26 cellular contexts compared by ENCODE assay signal in genomic region chr11:18014876-18015275, GRCh38. TPM values are rescaled to one million over a fixed set of nuclear protein-coding genes. Genes with fewer than 3 reads are reported as not detected.
DNase-seq lines count a peak whose midpoint lies in the region; ATAC-seq and TF ChIP-seq lines count a peak whose summit lies in the region.
"Had no signal": no experiment of that assay in that cellular context is flagged by ENCODE, and none has a peak within 500 bp of the region (broad histone marks: within the 10 kb centered on the region; RNA-seq: fewer than 3 reads in every experiment).

No MANE protein-coding gene starts in this region.

- no peak overlapping the region for H3K9ac ChIP-seq in KMS-11

- no peak overlapping the region for H3K4me3 ChIP-seq in KMS-11 (IDR thresholded peaks at IDR 0.05; ENCODE audit: insufficient read depth, low read depth, low read length)
- H3K4me3 ChIP-seq: lung, SK-N-MC, uterus had no signal

- H3K27me3 Mint-ChIP-seq in activated T-cell treated with anti-CD3 and anti-CD28 coated beads, Interleukin-2, amount 50 U/mL, for 24 hours: no peaks in the 10 kb centered on the region
- H3K27me3 Mint-ChIP-seq in effector memory CD8-positive, alpha-beta T cell: no peaks in the 10 kb centered on the region
- no peaks in the 10 kb centered on the region for H3K27me3 Mint-ChIP-seq in stimulated activated memory B cell treated with anti-CD40 and anti-IgM and Interleukin-4, amounts not matched to agents 10 μg/mL and 1 μg/mL and 100 μg/mL, for 72 hours
- H3K27me3 Mint-ChIP-seq in Calu3 (ENCODE audit: unreplicated experiment): no peaks in the 10 kb centered on the region

- intact Hi-C loops in Calu3 (cut with micrococcal nuclease; ENCODE audit: unreplicated experiment): loop anchor here (10.0 kb wide), 1 partner anchor 90 kb away; the partner anchor contains the start of gene SAAL1

- no peaks in the 10 kb centered on the region for H3K9me3 Mint-ChIP-seq in activated T-cell treated with anti-CD3 and anti-CD28 coated beads, Interleukin-2, amount 50 U/mL, for 24 hours
- peaks cover 4 to 7% of the 10 kb centered on the region in 2 donors for H3K9me3 Mint-ChIP-seq in effector memory CD8-positive, alpha-beta T cell
- H3K9me3 Mint-ChIP-seq in stimulated activated memory B cell treated with anti-CD40 and anti-IgM and Interleukin-4, amounts not matched to agents 10 μg/mL and 1 μg/mL and 100 μg/mL, for 72 hours: no peaks in the 10 kb centered on the region
- H3K9me3 Mint-ChIP-seq in Calu3 (ENCODE audit: low read depth, unreplicated experiment): no peaks in the 10 kb centered on the region

- peak overlapping the region; percentile 95 for H3K27ac Mint-ChIP-seq in activated T-cell treated with anti-CD3 and anti-CD28 coated beads, Interleukin-2, amount 50 U/mL, for 24 hours
- H3K27ac Mint-ChIP-seq in effector memory CD8-positive, alpha-beta T cell: peak overlapping the region; percentile 46 to 89
- H3K27ac Mint-ChIP-seq in stimulated activated memory B cell treated with anti-CD40 and anti-IgM and Interleukin-4, amounts not matched to agents 10 μg/mL and 1 μg/mL and 100 μg/mL, for 72 hours: peak overlapping the region; percentile 25
- no peak overlapping the region for H3K27ac Mint-ChIP-seq in Calu3 (ENCODE audit: unreplicated experiment)
- H3K27ac Mint-ChIP-seq: progenitor cell of endocrine pancreas had no signal

- BruUV-seq in Calu3 (replicated peaks; lab: Mats Ljungman, UMichigan): no TSS peak

- no peaks in the 10 kb centered on the region for H3K36me3 ChIP-seq in KMS-11 (ENCODE audit: insufficient read depth)
- H3K36me3 ChIP-seq: uterus had no signal

- H2AFZ ChIP-seq in KMS-11 (ENCODE audit: low read depth): peak overlapping the region; percentile 99; the same call in 1 of the 2 replicates

- H3K79me2 ChIP-seq in KMS-11 (ENCODE audit: insufficient read depth, low read depth): no peaks in the 10 kb centered on the region

- no peaks in the 10 kb centered on the region for H4K20me1 ChIP-seq in KMS-11 (ENCODE audit: insufficient read depth)

- no peak overlapping the region for H3K27ac ChIP-seq in KMS-11
- H3K27ac ChIP-seq: epithelial cell of prostate, foreskin keratinocyte, SK-N-MC, uterus had no signal

- peaks cover 46% of the 10 kb centered on the region for H3K4me1 Mint-ChIP-seq in activated T-cell treated with anti-CD3 and anti-CD28 coated beads, Interleukin-2, amount 50 U/mL, for 24 hours (ENCODE audit: low read depth)
- peaks cover 18 to 26% of the 10 kb centered on the region in 2 donors for H3K4me1 Mint-ChIP-seq in effector memory CD8-positive, alpha-beta T cell (ENCODE audit: low read depth in 2 of 2)
- H3K4me1 Mint-ChIP-seq in stimulated activated memory B cell treated with anti-CD40 and anti-IgM and Interleukin-4, amounts not matched to agents 10 μg/mL and 1 μg/mL and 100 μg/mL, for 72 hours: peaks cover 41% of the 10 kb centered on the region
- H3K4me1 Mint-ChIP-seq in Calu3 (ENCODE audit: low read depth, unreplicated experiment): peaks cover 18% of the 10 kb centered on the region

- H3K36me3 Mint-ChIP-seq in activated T-cell treated with anti-CD3 and anti-CD28 coated beads, Interleukin-2, amount 50 U/mL, for 24 hours (ENCODE audit: low read depth): peaks cover 5% of the 10 kb centered on the region
- H3K36me3 Mint-ChIP-seq in effector memory CD8-positive, alpha-beta T cell (ENCODE audit: insufficient read depth): peaks cover 22% of the 10 kb centered on the region
- no peaks in the 10 kb centered on the region for H3K36me3 Mint-ChIP-seq in stimulated activated memory B cell treated with anti-CD40 and anti-IgM and Interleukin-4, amounts not matched to agents 10 μg/mL and 1 μg/mL and 100 μg/mL, for 72 hours
- peaks cover 23% of the 10 kb centered on the region for H3K36me3 Mint-ChIP-seq in Calu3 (ENCODE audit: insufficient read depth, unreplicated experiment)

- no peak for TF ChIP-seq CTCF in KMS-11 (conservative IDR thresholded peaks at IDR 0.05; ENCODE audit: low read depth, low read length)
- no peak for TF ChIP-seq CTCF in Calu3 (IDR thresholded peaks at IDR 0.05; ENCODE audit: unreplicated experiment)

- peak overlapping the region; percentile 46 for H3K4me3 Mint-ChIP-seq in activated T-cell treated with anti-CD3 and anti-CD28 coated beads, Interleukin-2, amount 50 U/mL, for 24 hours
- H3K4me3 Mint-ChIP-seq in effector memory CD8-positive, alpha-beta T cell: peak overlapping the region in 1 of 2 donors; percentile 56
- peak overlapping the region; percentile 19 for H3K4me3 Mint-ChIP-seq in stimulated activated memory B cell treated with anti-CD40 and anti-IgM and Interleukin-4, amounts not matched to agents 10 μg/mL and 1 μg/mL and 100 μg/mL, for 72 hours
- H3K4me3 Mint-ChIP-seq in Calu3 (ENCODE audit: low read depth, unreplicated experiment): no peak overlapping the region

- no peaks in the 10 kb centered on the region for H3K27me3 ChIP-seq in KMS-11 (ENCODE audit: insufficient read depth, low read depth)
- H3K27me3 ChIP-seq: dorsolateral prefrontal cortex, uterus had no signal

- peaks cover 14% of the 10 kb centered on the region for H3K4me1 ChIP-seq in KMS-11 (ENCODE audit: low read depth, poor library complexity, severe bottlenecking)
- H3K4me1 ChIP-seq: foreskin keratinocyte, uterus had no signal

- H3K4me2 ChIP-seq in KMS-11: no peak overlapping the region

- DNase-seq in activated T-cell treated with anti-CD3 and anti-CD28 coated beads, Interleukin-2, amount 50 U/mL, for 24 hours: no peak
- no peak for DNase-seq in activated T-cell treated with anti-CD3 and anti-CD28 coated beads, Interleukin-2, amount 50 U/mL, for 48 hours
- DNase-seq in effector memory CD8-positive, alpha-beta T cell: no peak
- DNase-seq in Calu3 (no peak), DMS153 treated with DMSO at 0.1 percent for 48 hours (lab: John Stamatoyannopoulos, UW; ENCODE audit: unreplicated experiment) (no peak)
- DNase-seq: amniotic stem cell; dorsolateral prefrontal cortex; hippocampal formation; islet precursor cell; Kasumi-1; NCI-H1092; NCI-H2081; stimulated activated CD4-positive, alpha-beta T cell treated with anti-CD3 and anti-CD28 coated beads, Interleukin-2, amount 100 ng/mL, for 24 hours; T1000; uterus had no signal

- ATAC-seq in effector memory CD8-positive, alpha-beta T cell (replicated peaks): no peak
- no peak for ATAC-seq in stimulated activated memory B cell treated with anti-CD40 and anti-IgM and Interleukin-4, amounts not matched to agents 10 μg/mL and 1 μg/mL and 100 μg/mL, for 72 hours
- ATAC-seq in GM19467 (IDR thresholded peaks at IDR 0.05; ENCODE audit: unreplicated experiment): no peak
- ATAC-seq: activated CD4-positive, CD25-positive, alpha-beta regulatory T cell treated with anti-CD3 and anti-CD28 coated beads, Interleukin-2, amount 50 U/mL, for 24 hours; foreskin keratinocyte had no signal

- CTCF ChIA-PET in Calu3 (lab: Charles Lee): interaction anchor here (0.6 kb wide), 1 partner anchor 284 kb away, joined by 3 read pairs; no protein-coding TSS in a partner anchor

RNA-seq across cellular contexts. Expression of gene SERGEF, which starts 2.0 kb away (rescaled TPM):
- total RNA-seq in Calu3 (2022): 23.8 and 28.1 TPM in 2 replicates

RNA-seq across cellular contexts. Expression of gene TPH1, which starts 31.2 kb away (rescaled TPM):
- total RNA-seq in Calu3 (2022): 0.24 and 0.34 TPM in 2 replicates
- total RNA-seq: myocyte, RPMI7951 had no signal
